Comparison of ENCODE assay signal across 17 cellular contexts in genomic region chrX:124641737-124642491, GRCh38.
"Had no signal": no experiment of that assay in that cellular context is flagged by ENCODE, and none has a peak within 500 bp of the region (broad histone marks: within the 10 kb centered on the region; RNA-seq: fewer than 3 reads in every experiment).

No MANE protein-coding gene starts in this region.

- H3K4me1 Mint-ChIP-seq: activated B cell treated with CpG ODN at 0.5 μM for 24 hours; activated CD4-positive, alpha-beta memory T cell treated with anti-CD3 and anti-CD28 coated beads, Interleukin-2, amount 10 ng/mL, durations not matched to agents 7 days and 5 days; activated naive CD4-positive, alpha-beta T cell treated with anti-CD3 and anti-CD28 coated beads, Interleukin-2, amount 50 U/mL, for 24 hours; memory B cell had no signal

- H3K27me3 Mint-ChIP-seq: activated B cell treated with CpG ODN at 0.5 μM for 24 hours; activated CD4-positive, alpha-beta memory T cell treated with anti-CD3 and anti-CD28 coated beads, Interleukin-2, amount 10 ng/mL, durations not matched to agents 7 days and 5 days; activated naive CD4-positive, alpha-beta T cell treated with anti-CD3 and anti-CD28 coated beads, Interleukin-2, amount 50 U/mL, for 24 hours; memory B cell had no signal

- H3K36me3 Mint-ChIP-seq: activated naive CD4-positive, alpha-beta T cell treated with anti-CD3 and anti-CD28 coated beads, Interleukin-2, amount 50 U/mL, for 24 hours; memory B cell had no signal

- DNase-seq: activated B cell treated with CpG ODN at 0.5 μM for 24 hours; activated CD4-positive, alpha-beta memory T cell treated with anti-CD3 and anti-CD28 coated beads, Interleukin-2, amount 10 ng/mL, durations not matched to agents 7 days and 5 days; activated CD4-positive, alpha-beta T cell treated with anti-CD3 and anti-CD28 coated beads for 4 hours; activated effector memory CD4-positive, alpha-beta T cell treated with Interleukin-2 at 50 U/mL for 16 hours; activated T-cell treated with anti-CD3 and anti-CD28 coated beads, Interleukin-2, amount 50 U/mL, for 24 hours; effector CD4-positive, alpha-beta T cell; esophagus squamous epithelium; pancreas; right lobe of liver; stimulated activated CD4-positive, alpha-beta T cell treated with anti-CD3 and anti-CD28 coated beads, Interleukin-15, amount 100 ng/mL, for 24 hours; stimulated activated CD4-positive, alpha-beta T cell treated with anti-CD3 and anti-CD28 coated beads, Interleukin-2, amount 100 ng/mL, for 48 hours; upper lobe of right lung had no signal

- H3K9me3 Mint-ChIP-seq: activated B cell treated with CpG ODN at 0.5 μM for 24 hours; activated CD4-positive, alpha-beta memory T cell treated with anti-CD3 and anti-CD28 coated beads, Interleukin-2, amount 10 ng/mL, durations not matched to agents 7 days and 5 days; activated naive CD4-positive, alpha-beta T cell treated with anti-CD3 and anti-CD28 coated beads, Interleukin-2, amount 50 U/mL, for 24 hours; activated T-cell treated with anti-CD3 and anti-CD28 coated beads, Interleukin-2, amount 50 U/mL, for 24 hours; memory B cell; T-helper 2 cell treated with Interferon-gamma antibody and Interleukin-4, amounts not matched to agents 5 μg/mL and 100 μg/mL, for 36 hours had no signal

- H3K27ac Mint-ChIP-seq: activated B cell treated with CpG ODN at 0.5 μM for 24 hours; activated CD4-positive, alpha-beta memory T cell treated with anti-CD3 and anti-CD28 coated beads, Interleukin-2, amount 10 ng/mL, durations not matched to agents 7 days and 5 days; activated naive CD4-positive, alpha-beta T cell treated with anti-CD3 and anti-CD28 coated beads, Interleukin-2, amount 50 U/mL, for 24 hours; activated T-cell treated with anti-CD3 and anti-CD28 coated beads, Interleukin-2, amount 50 U/mL, for 24 hours; memory B cell; T-helper 2 cell treated with Interferon-gamma antibody and Interleukin-4, amounts not matched to agents 5 μg/mL and 100 μg/mL, for 36 hours had no signal

- ATAC-seq: pancreas, right lobe of liver, upper lobe of right lung had no signal

- H3K4me3 Mint-ChIP-seq: activated B cell treated with CpG ODN at 0.5 μM for 24 hours; activated CD4-positive, alpha-beta memory T cell treated with anti-CD3 and anti-CD28 coated beads, Interleukin-2, amount 10 ng/mL, durations not matched to agents 7 days and 5 days; activated naive CD4-positive, alpha-beta T cell treated with anti-CD3 and anti-CD28 coated beads, Interleukin-2, amount 50 U/mL, for 24 hours; activated T-cell treated with anti-CD3 and anti-CD28 coated beads, Interleukin-2, amount 50 U/mL, for 24 hours; memory B cell; T-helper 2 cell treated with Interferon-gamma antibody and Interleukin-4, amounts not matched to agents 5 μg/mL and 100 μg/mL, for 36 hours had no signal

- H3K4me3 ChIP-seq: breast epithelium, esophagus squamous epithelium, pancreas, right lobe of liver, thoracic aorta, upper lobe of right lung had no signal
